20 cellular contexts compared by ENCODE assay signal in the genomic region with DNA sequence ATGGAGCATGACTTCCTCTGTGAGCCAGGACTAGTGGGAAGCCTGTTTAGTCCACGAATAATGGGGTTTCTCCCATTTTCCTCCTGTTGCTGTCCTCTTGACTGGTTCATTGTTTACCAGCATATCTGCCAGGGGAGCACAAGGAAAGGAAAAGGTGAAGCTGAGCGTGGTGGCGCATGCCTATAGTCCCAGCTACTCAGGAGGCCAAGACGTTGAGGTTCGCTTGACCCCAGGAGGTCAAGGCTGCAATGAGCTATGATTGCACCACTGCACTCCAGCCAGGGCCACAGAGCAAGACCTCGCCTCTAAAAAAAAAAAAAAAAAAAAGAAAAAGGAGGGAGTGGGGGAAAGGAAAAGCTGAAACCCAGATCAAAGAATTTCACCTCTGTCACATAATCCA. TPM values are rescaled to one million over a fixed set of nuclear protein-coding genes. Genes with fewer than 3 reads are reported as not detected.
A peak's percentile ranks its signal among the peaks of the same experiment; 100 is the strongest.
DNase-seq lines count a peak whose midpoint lies in the region; ATAC-seq lines count a peak whose summit lies in the region.
"Had no signal": no experiment of that assay in that cellular context is flagged by ENCODE, and none has a peak within 500 bp of the region (broad histone marks: within the 10 kb centered on the region; RNA-seq: fewer than 3 reads in every experiment).

No MANE protein-coding gene starts in this region.

- H3K9me3 ChIP-seq in CD8-positive, alpha-beta memory T cell (ENCODE audit: low read length): no peaks in the 10 kb centered on the region
- H3K9me3 ChIP-seq: MG63, pancreas, upper lobe of left lung had no signal

- H3K27ac ChIP-seq in CD8-positive, alpha-beta memory T cell (ENCODE audit: low read depth, low read length): no peak overlapping the region
- H3K27ac ChIP-seq: 22Rv1, pancreas, PC-9, SK-N-MC had no signal

- H3K4me3 Mint-ChIP-seq in T-helper 1 cell treated with Interleukin-12 subunit alpha and Interleukin-12 subunit beta and Interleukin-4 antibody, amounts not matched to agents 30 μg/mL and 1 μg/mL, for 36 hours: peak overlapping the region; percentile 72
- H3K4me3 Mint-ChIP-seq in CD8-positive, alpha-beta memory T cell: peak overlapping the region in 2 of 7 donors; percentile 4 to 39
- peak overlapping the region; percentile 67 for H3K4me3 Mint-ChIP-seq in activated CD4-positive, alpha-beta memory T cell treated with anti-CD3 and anti-CD28 coated beads, Interleukin-2, amount 10 ng/mL, durations not matched to agents 7 days and 5 days
- no peak overlapping the region for H3K4me3 Mint-ChIP-seq in memory B cell

- H3K36me3 ChIP-seq in CD8-positive, alpha-beta memory T cell (ENCODE audit: insufficient read depth, low read length): no peaks in the 10 kb centered on the region
- H3K36me3 ChIP-seq: MG63, pancreas, upper lobe of left lung had no signal

- H3K27me3 Mint-ChIP-seq in T-helper 1 cell treated with Interleukin-12 subunit alpha and Interleukin-12 subunit beta and Interleukin-4 antibody, amounts not matched to agents 30 μg/mL and 1 μg/mL, for 36 hours (ENCODE audit: low read depth): no peaks in the 10 kb centered on the region
- H3K27me3 Mint-ChIP-seq in CD8-positive, alpha-beta memory T cell: peaks cover 0 to 6% of the 10 kb centered on the region in 2 donors
- no peaks in the 10 kb centered on the region for H3K27me3 Mint-ChIP-seq in activated CD4-positive, alpha-beta memory T cell treated with anti-CD3 and anti-CD28 coated beads, Interleukin-2, amount 10 ng/mL, durations not matched to agents 7 days and 5 days
- H3K27me3 Mint-ChIP-seq in memory B cell: no peaks in the 10 kb centered on the region

- H3K27ac Mint-ChIP-seq in T-helper 1 cell treated with Interleukin-12 subunit alpha and Interleukin-12 subunit beta and Interleukin-4 antibody, amounts not matched to agents 30 μg/mL and 1 μg/mL, for 36 hours: peak overlapping the region; percentile 90
- no peak overlapping the region for H3K27ac Mint-ChIP-seq in CD8-positive, alpha-beta memory T cell
- peak overlapping the region; percentile 96 for H3K27ac Mint-ChIP-seq in activated CD4-positive, alpha-beta memory T cell treated with anti-CD3 and anti-CD28 coated beads, Interleukin-2, amount 10 ng/mL, durations not matched to agents 7 days and 5 days
- peak overlapping the region; percentile 92 for H3K27ac Mint-ChIP-seq in memory B cell

- H3K36me3 Mint-ChIP-seq in T-helper 1 cell treated with Interleukin-12 subunit alpha and Interleukin-12 subunit beta and Interleukin-4 antibody, amounts not matched to agents 30 μg/mL and 1 μg/mL, for 36 hours (ENCODE audit: low read depth): peaks cover 3% of the 10 kb centered on the region
- no peaks in the 10 kb centered on the region for H3K36me3 Mint-ChIP-seq in CD8-positive, alpha-beta memory T cell
- H3K36me3 Mint-ChIP-seq in activated CD4-positive, alpha-beta memory T cell treated with anti-CD3 and anti-CD28 coated beads, Interleukin-2, amount 10 ng/mL, durations not matched to agents 7 days and 5 days (ENCODE audit: low read depth): peaks cover 11% of the 10 kb centered on the region
- peaks cover 2% of the 10 kb centered on the region for H3K36me3 Mint-ChIP-seq in memory B cell

- H3K27me3 ChIP-seq in CD8-positive, alpha-beta memory T cell (ENCODE audit: insufficient read depth, low read length, poor library complexity, severe bottlenecking): no peaks in the 10 kb centered on the region
- H3K27me3 ChIP-seq: MG63, pancreas, upper lobe of left lung had no signal

- H3K9me3 Mint-ChIP-seq in T-helper 1 cell treated with Interleukin-12 subunit alpha and Interleukin-12 subunit beta and Interleukin-4 antibody, amounts not matched to agents 30 μg/mL and 1 μg/mL, for 36 hours: peaks cover 3% of the 10 kb centered on the region
- no peaks in the 10 kb centered on the region for H3K9me3 Mint-ChIP-seq in CD8-positive, alpha-beta memory T cell
- peaks cover 6% of the 10 kb centered on the region for H3K9me3 Mint-ChIP-seq in activated CD4-positive, alpha-beta memory T cell treated with anti-CD3 and anti-CD28 coated beads, Interleukin-2, amount 10 ng/mL, durations not matched to agents 7 days and 5 days
- H3K9me3 Mint-ChIP-seq in memory B cell: no peaks in the 10 kb centered on the region

- CTCF ChIA-PET in CD8-positive, alpha-beta memory T cell (lab: Charles Lee): interaction anchor here (1.0 to 4.5 kb wide), 6 partner anchors 10 to 135 kb away, joined by 3 to 24 read pairs (median 4); a partner anchor contains a TSS
- CTCF ChIA-PET in activated CD4-positive, alpha-beta memory T cell treated with anti-CD3 and anti-CD28 coated beads, Interleukin-2, amount 10 ng/mL, durations not matched to agents 7 days and 5 days (lab: Charles Lee): interaction anchor here (0.9 to 11.2 kb wide), 6 partner anchors 13 to 30 kb away, joined by 3 to 138 read pairs (median 6); no protein-coding TSS in a partner anchor

- H3K4me1 Mint-ChIP-seq in T-helper 1 cell treated with Interleukin-12 subunit alpha and Interleukin-12 subunit beta and Interleukin-4 antibody, amounts not matched to agents 30 μg/mL and 1 μg/mL, for 36 hours (ENCODE audit: low read depth): peaks cover 79% of the 10 kb centered on the region
- H3K4me1 Mint-ChIP-seq in CD8-positive, alpha-beta memory T cell: peaks cover 40 to 74% (median 62%) of the 10 kb centered on the region in 3 donors
- peaks cover 94% of the 10 kb centered on the region for H3K4me1 Mint-ChIP-seq in activated CD4-positive, alpha-beta memory T cell treated with anti-CD3 and anti-CD28 coated beads, Interleukin-2, amount 10 ng/mL, durations not matched to agents 7 days and 5 days
- H3K4me1 Mint-ChIP-seq in memory B cell: peaks cover 52% of the 10 kb centered on the region

- peaks cover 71% of the 10 kb centered on the region for H3K4me1 ChIP-seq in CD8-positive, alpha-beta memory T cell (ENCODE audit: insufficient read depth, low read length)
- H3K4me1 ChIP-seq: pancreas had no signal

- ATAC-seq in memory B cell (ENCODE audit: low read depth): no peak
- no peak for ATAC-seq in HG03095 (IDR thresholded peaks at IDR 0.05; ENCODE audit: unreplicated experiment)

- POLR2A ChIA-PET in CD8-positive, alpha-beta memory T cell (lab: Charles Lee): interaction anchor here (0.9 kb wide), 1 partner anchor 9 kb away, joined by 4 read pairs; no protein-coding TSS in a partner anchor
- POLR2A ChIA-PET in activated CD4-positive, alpha-beta memory T cell treated with anti-CD3 and anti-CD28 coated beads, Interleukin-2, amount 10 ng/mL, durations not matched to agents 7 days and 5 days (lab: Charles Lee): interaction anchor here (0.8 to 13.4 kb wide), 8 partner anchors 8 to 254 kb away, joined by 3 to 448 read pairs (median 6); a partner anchor contains a TSS

- DNase-seq in T-helper 1 cell (no peak), memory B cell (ENCODE audit: low spot score in 2 of 2) (no peak), RKO (ENCODE audit: low spot score) (no peak)
- no peak for DNase-seq in CD8-positive, alpha-beta memory T cell
- DNase-seq in activated CD4-positive, alpha-beta memory T cell treated with anti-CD3 and anti-CD28 coated beads, Interleukin-2, amount 10 ng/mL, durations not matched to agents 7 days and 5 days: peak; percentile 14
- DNase-seq in stimulated activated CD4-positive, alpha-beta T cell treated with anti-CD3 and anti-CD28 coated beads, Interleukin-4, amount 100 ng/mL, for 24 hours: no peak
- DNase-seq: left cardiac atrium, MG63, NCI-H187 treated with DMSO at 0.1 percent for 48 hours, NCI-H510A treated with DMSO at 0.1 percent for 48 hours, pancreas, PC-9 had no signal

- peak overlapping the region; percentile 35 for H3K4me3 ChIP-seq in CD8-positive, alpha-beta memory T cell (ENCODE audit: low read length)
- H3K4me3 ChIP-seq: MG63, pancreas, PC-9, SK-N-MC, upper lobe of left lung had no signal

RNA-seq across cellular contexts. Expression of a gene that starts 5.8 kb away (rescaled TPM):
- 1,000 to 10,000 TPM; 1,178 to 1,224 TPM for total RNA-seq in CD8-positive, alpha-beta memory T cell
- 8.3 TPM for polyA plus RNA-seq in CD8-positive, alpha-beta memory T cell
- total RNA-seq in activated CD4-positive, alpha-beta memory T cell treated with anti-CD3 and anti-CD28 coated beads, Interleukin-2, amount 10 ng/mL, durations not matched to agents 7 days and 5 days: 100 to 1,000 TPM; 437 to 446 TPM
- total RNA-seq: chondrocyte, Daoy, PC-9, skeletal muscle tissue had no signal

RNA-seq across cellular contexts. Expression of a gene that starts 20.8 kb away (rescaled TPM):
- total RNA-seq in CD8-positive, alpha-beta memory T cell: 100 to 1,000 TPM; 269 to 282 TPM
- polyA plus RNA-seq in CD8-positive, alpha-beta memory T cell: 91.8 TPM
- total RNA-seq in activated CD4-positive, alpha-beta memory T cell treated with anti-CD3 and anti-CD28 coated beads, Interleukin-2, amount 10 ng/mL, durations not matched to agents 7 days and 5 days: 100 to 1,000 TPM; 155 to 157 TPM

Comparison
In these comparisons a context has a peak if more than half of its experiments do, and no peak if none do; other contexts are left out.
1. H3K27ac Mint-ChIP-seq: peak in T-helper 1 cell treated with Interleukin-12 subunit alpha and Interleukin-12 subunit beta and Interleukin-4 antibody, amounts not matched to agents 30 μg/mL and 1 μg/mL, for 36 hours (single experiment), activated CD4-positive, alpha-beta memory T cell treated with anti-CD3 and anti-CD28 coated beads, Interleukin-2, amount 10 ng/mL, durations not matched to agents 7 days and 5 days (single experiment) and memory B cell (single experiment); none in CD8-positive, alpha-beta memory T cell (0 of 8).